ENCODE assay signal across 16 cellular contexts in the genomic region with DNA sequence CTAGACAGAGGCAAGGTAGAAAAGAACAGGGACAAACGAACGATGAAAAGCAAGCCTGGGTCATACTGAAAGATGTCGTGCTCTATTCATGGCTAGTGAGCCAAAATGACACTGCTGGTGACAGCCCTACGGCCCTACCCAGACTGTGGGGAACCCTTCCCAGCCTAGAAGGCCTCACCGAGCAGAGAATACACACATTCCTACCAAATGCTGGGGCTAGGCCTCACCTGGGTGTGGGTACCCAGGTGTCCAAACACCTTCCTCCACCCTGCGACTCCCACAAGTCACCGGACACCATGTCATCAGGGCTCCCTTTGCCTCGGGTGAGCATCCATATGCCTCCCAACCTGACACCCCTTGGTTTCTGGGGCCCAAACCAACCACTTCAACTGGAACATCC.
DNase-seq lines count a peak whose midpoint lies in the region; ATAC-seq and TF ChIP-seq lines count a peak whose summit lies in the region.
"Had no signal": no experiment of that assay in that cellular context is flagged by ENCODE, and none has a peak within 500 bp of the region (broad histone marks: within the 10 kb centered on the region; RNA-seq: fewer than 3 reads in every experiment).

No MANE protein-coding gene starts in this region.

- H3K36me3 ChIP-seq in RWPE2 (ENCODE audit: low read depth) (0 out of 2 replicates have a peak, but pooled peaks cover 9% of the 10 kb centered on the region), mesenchymal stem cell (ENCODE audit: control insufficient read depth in 1 of 2, insufficient read depth in 2 of 2, low read depth in 1 of 2, low read length in 2 of 2) (no peaks in the 10 kb centered on the region), stomach smooth muscle (ENCODE audit: control insufficient read depth in 2 of 2, insufficient read depth in 2 of 2, low read length in 2 of 2) (no peaks in the 10 kb centered on the region)
- H3K36me3 ChIP-seq: BLaER1 had no signal

- H3K9me3 Mint-ChIP-seq in MCF 10A (ENCODE audit: unreplicated experiment): peaks cover 17% of the 10 kb centered on the region
- no peaks in the 10 kb centered on the region for H3K9me3 Mint-ChIP-seq in H9
- H3K9me3 Mint-ChIP-seq in stimulated activated memory B cell treated with anti-CD40 and anti-IgM and Interleukin-4, amounts not matched to agents 10 μg/mL and 1 μg/mL and 100 μg/mL, for 72 hours: no peaks in the 10 kb centered on the region
- H3K9me3 Mint-ChIP-seq: activated B cell treated with CpG ODN at 0.5 μM for 24 hours had no signal

- no TSS peak for BruUV-seq in MCF 10A (replicated peaks; lab: Mats Ljungman, UMichigan)

- POLR2A ChIA-PET in MCF 10A (lab: Yijun Ruan, JAX): no interaction called here

- no peak overlapping the region for H4K91ac ChIP-seq in mesenchymal stem cell (ENCODE audit: low read length)
- H4K91ac ChIP-seq in H9 (ENCODE audit: insufficient read length, low read depth, low read length): no peak overlapping the region

- H3K23me2 ChIP-seq in H9 (ENCODE audit: insufficient read length, low read depth, low read length, poor library complexity, severe bottlenecking): no peaks in the 10 kb centered on the region

- H3K9me3 ChIP-seq in RWPE2 (ENCODE audit: severe bottlenecking) (no peaks in the 10 kb centered on the region), mesenchymal stem cell (ENCODE audit: control insufficient read depth, low read length) (no peaks in the 10 kb centered on the region), stomach smooth muscle (ENCODE audit: control insufficient read depth in 2 of 2, low read length in 2 of 2) (no peaks in the 10 kb centered on the region), H9 (ENCODE audit: control insufficient read depth, low read depth, low read length) (no peaks in the 10 kb centered on the region)
- H3K9me3 ChIP-seq: BLaER1 had no signal

- no peak overlapping the region for H3K56ac ChIP-seq in H9 (ENCODE audit: insufficient read length, low read depth, low read length)

- no peak overlapping the region for H2BK120ac ChIP-seq in mesenchymal stem cell (ENCODE audit: low read depth, low read length)
- H2BK120ac ChIP-seq in H9 (ENCODE audit: low read depth, low read length, poor library complexity, severe bottlenecking): no peak overlapping the region

- peaks cover 13% of the 10 kb centered on the region for H3K79me1 ChIP-seq in mesenchymal stem cell (replicated peaks; ENCODE audit: low read length, poor library complexity, severe bottlenecking)
- H3K79me1 ChIP-seq in H9 (ENCODE audit: insufficient read depth, low read depth, low read length, poor library complexity, severe bottlenecking): no peaks in the 10 kb centered on the region

- no peak overlapping the region for H3T11ph ChIP-seq in H9 (ENCODE audit: low read length)

- TF ChIP-seq CTCF in RWPE2 (IDR thresholded peaks at IDR 0.05; ENCODE audit: poor library complexity, severe bottlenecking) (no peak), MCF 10A (IDR thresholded peaks at IDR 0.05; ENCODE audit: unreplicated experiment) (no peak), H9 (conservative IDR thresholded peaks at IDR 0.05) (no peak)

- peak overlapping the region; percentile 59 for H3K4me3 Mint-ChIP-seq in MCF 10A (ENCODE audit: unreplicated experiment)
- no peak overlapping the region for H3K4me3 Mint-ChIP-seq in H9
- no peak overlapping the region for H3K4me3 Mint-ChIP-seq in stimulated activated memory B cell treated with anti-CD40 and anti-IgM and Interleukin-4, amounts not matched to agents 10 μg/mL and 1 μg/mL and 100 μg/mL, for 72 hours
- H3K4me3 Mint-ChIP-seq: activated B cell treated with CpG ODN at 0.5 μM for 24 hours; activated naive CD8-positive, alpha-beta T cell treated with anti-CD3 and anti-CD28 coated beads for 36 hours had no signal

- H3K4me1 Mint-ChIP-seq in MCF 10A (ENCODE audit: insufficient read depth, unreplicated experiment) (peaks cover 66% of the 10 kb centered on the region), H9 (peaks cover 5 to 12% of the 10 kb centered on the region in 2 experiments)
- H3K4me1 Mint-ChIP-seq in stimulated activated memory B cell treated with anti-CD40 and anti-IgM and Interleukin-4, amounts not matched to agents 10 μg/mL and 1 μg/mL and 100 μg/mL, for 72 hours: peaks cover 38% of the 10 kb centered on the region

- H4K20me1 ChIP-seq in H9 (ENCODE audit: control insufficient read depth, insufficient read depth, insufficient read length): no peaks in the 10 kb centered on the region
- H4K20me1 ChIP-seq: BLaER1 had no signal

- no peak overlapping the region for H3K9ac ChIP-seq in mesenchymal stem cell (ENCODE audit: low read length)
- H3K9ac ChIP-seq in stomach smooth muscle (ENCODE audit: low read length in 2 of 2): peak overlapping the region in 1 of 2 donors; percentile 21
- no peak overlapping the region for H3K9ac ChIP-seq in H9 (ENCODE audit: extremely low read depth, insufficient read length, low read length)
- H3K9ac ChIP-seq: BLaER1, GM23248 had no signal

- H3K14ac ChIP-seq in mesenchymal stem cell (ENCODE audit: low read length in 2 of 2) (no peak overlapping the region), H9 (ENCODE audit: insufficient read depth, low read length) (no peak overlapping the region)

- H3K27me3 ChIP-seq in RWPE2 (ENCODE audit: insufficient read depth, poor library complexity, severe bottlenecking): no peaks in the 10 kb centered on the region
- H3K27me3 ChIP-seq in mesenchymal stem cell (ENCODE audit: control insufficient read depth in 1 of 2, insufficient read depth in 1 of 2, low read length in 2 of 2): no peaks in the 10 kb centered on the region
- no peaks in the 10 kb centered on the region for H3K27me3 ChIP-seq in stomach smooth muscle (ENCODE audit: control insufficient read depth in 1 of 2, insufficient read depth in 2 of 2, low read length in 2 of 2)
- H3K27me3 ChIP-seq in H9 (ENCODE audit: insufficient read depth, low read length): no peaks in the 10 kb centered on the region
- H3K27me3 ChIP-seq: BLaER1 had no signal

- CTCF ChIA-PET in MCF 10A (lab: Yijun Ruan, JAX): no interaction called here

- no peak overlapping the region for H2BK5ac ChIP-seq in mesenchymal stem cell (ENCODE audit: low read depth, low read length, poor library complexity, severe bottlenecking)
- H2BK5ac ChIP-seq in H9 (ENCODE audit: insufficient read length, low read length): no peak overlapping the region

- ATAC-seq in RWPE2 (ENCODE audit: low read depth): no peak
- ATAC-seq in stimulated activated memory B cell treated with anti-CD40 and anti-IgM and Interleukin-4, amounts not matched to agents 10 μg/mL and 1 μg/mL and 100 μg/mL, for 72 hours: no peak
- ATAC-seq: Panc1 had no signal

- H3K18ac ChIP-seq in mesenchymal stem cell (ENCODE audit: low read depth in 1 of 2, low read length in 2 of 2): no peak overlapping the region
- H3K18ac ChIP-seq in H9 (ENCODE audit: insufficient read length, low read depth, low read length): no peak overlapping the region

- H3K23ac ChIP-seq in mesenchymal stem cell (ENCODE audit: low read length in 2 of 2) (peak overlapping the region in 1 of 2 experiments; percentile 74), H9 (ENCODE audit: insufficient read length, low read depth, low read length) (no peak overlapping the region)

- H4K8ac ChIP-seq in mesenchymal stem cell (ENCODE audit: low read length) (peak overlapping the region; percentile 31), H9 (replicated peaks; ENCODE audit: insufficient read length, low read depth, low read length) (no peak overlapping the region)

- H3K4me1 ChIP-seq in RWPE2 (ENCODE audit: insufficient read depth, poor library complexity, severe bottlenecking): peaks cover 48% of the 10 kb centered on the region
- peaks cover 4% of the 10 kb centered on the region for H3K4me1 ChIP-seq in mesenchymal stem cell (ENCODE audit: control insufficient read depth, insufficient read depth, low read depth, low read length)
- peaks cover 47% of the 10 kb centered on the region for H3K4me1 ChIP-seq in stomach smooth muscle (ENCODE audit: control insufficient read depth, insufficient read depth, low read length)
- H3K4me1 ChIP-seq in H9 (ENCODE audit: insufficient read depth, low read length): no peaks in the 10 kb centered on the region; the same call in 1 of the 2 replicates

- H3K27me3 Mint-ChIP-seq in MCF 10A (ENCODE audit: insufficient read depth, unreplicated experiment) (no peaks in the 10 kb centered on the region), H9 (ENCODE audit: low read depth) (no peaks in the 10 kb centered on the region)
- no peaks in the 10 kb centered on the region for H3K27me3 Mint-ChIP-seq in stimulated activated memory B cell treated with anti-CD40 and anti-IgM and Interleukin-4, amounts not matched to agents 10 μg/mL and 1 μg/mL and 100 μg/mL, for 72 hours
- H3K27me3 Mint-ChIP-seq: activated naive CD8-positive, alpha-beta T cell treated with anti-CD3 and anti-CD28 coated beads for 36 hours had no signal

- H3K4ac ChIP-seq in mesenchymal stem cell (ENCODE audit: low read depth in 1 of 2, low read length in 2 of 2): peak overlapping the region in 1 of 2 experiments; percentile 11
- H3K4ac ChIP-seq in H9 (ENCODE audit: low read depth, low read length): no peak overlapping the region

- H3K36me3 Mint-ChIP-seq in MCF 10A (ENCODE audit: insufficient read depth, unreplicated experiment) (peaks cover 6% of the 10 kb centered on the region), H9 (ENCODE audit: insufficient read depth in 1 of 3, low read depth in 3 of 3) (no peaks in the 10 kb centered on the region)
- peaks cover 13% of the 10 kb centered on the region for H3K36me3 Mint-ChIP-seq in stimulated activated memory B cell treated with anti-CD40 and anti-IgM and Interleukin-4, amounts not matched to agents 10 μg/mL and 1 μg/mL and 100 μg/mL, for 72 hours

- H2AK5ac ChIP-seq in mesenchymal stem cell (ENCODE audit: low read length, severe bottlenecking): no peak overlapping the region
- H2AK5ac ChIP-seq in H9 (ENCODE audit: insufficient read length, low read length): no peak overlapping the region

- H3K4me3 ChIP-seq in RWPE2 (ENCODE audit: severe bottlenecking) (no peak overlapping the region), mesenchymal stem cell (ENCODE audit: insufficient read depth in 1 of 2, low read depth in 1 of 2, low read length in 2 of 2) (no peak overlapping the region), stomach smooth muscle (ENCODE audit: low read length in 2 of 2) (peak overlapping the region in 1 of 2 donors; percentile 63)
- H3K4me3 ChIP-seq: BLaER1, GM23248 had no signal

- 97% methylated on average over 8 of the region's 8 CpGs for WGBS in mesenchymal stem cell
- no CpG with 5 or more reads among the region's 8 CpGs for WGBS in H9 (ENCODE audit: extremely low coverage, insufficient read length, low lambda C conversion rate)

- DNase-seq in RWPE2 (ENCODE audit: low spot score): no peak
- DNase-seq in MCF 10A (ENCODE audit: unreplicated experiment): no peak
- no peak for DNase-seq in mesenchymal stem cell
- no peak for DNase-seq in H9
- no peak for DNase-seq in NCI-H1930 (lab: John Stamatoyannopoulos, UW)
- DNase-seq: activated B cell treated with CpG ODN at 0.5 μM for 24 hours; activated CD8-positive, alpha-beta memory T cell treated with anti-CD3 and anti-CD28 coated beads, Interleukin-2, amount 50 U/mL, for 4 hours; activated naive CD8-positive, alpha-beta T cell treated with anti-CD3 and anti-CD28 coated beads for 36 hours; MM.1S; NCI-H748 treated with DMSO at 0.1 percent for 48 hours; stimulated activated CD4-positive, alpha-beta T cell treated with anti-CD3 and anti-CD28 coated beads, Interleukin-2, amount 100 ng/mL, for 24 hours had no signal

- intact Hi-C loops in MCF 10A (cut with micrococcal nuclease): no loop called here

- H2BK12ac ChIP-seq in mesenchymal stem cell (ENCODE audit: low read length in 2 of 2) (peak overlapping the region in 1 of 2 experiments; percentile 75), H9 (ENCODE audit: insufficient read length, low read depth, low read length) (no peak overlapping the region)

- H3K27ac ChIP-seq in RWPE2 (ENCODE audit: poor library complexity, severe bottlenecking): peak overlapping the region; percentile 76
- no peak overlapping the region for H3K27ac ChIP-seq in mesenchymal stem cell (ENCODE audit: low read length, poor library complexity, severe bottlenecking)
- H3K27ac ChIP-seq in stomach smooth muscle (ENCODE audit: low read length): peak overlapping the region; percentile 78
- H3K27ac ChIP-seq in H9 (ENCODE audit: insufficient read length, low read depth, low read length): no peak overlapping the region
- H3K27ac ChIP-seq: BLaER1, GM23248 had no signal

- no peaks in the 10 kb centered on the region for H3K79me2 ChIP-seq in H9 (ENCODE audit: insufficient read depth, low read length)

- H3K4me2 ChIP-seq in mesenchymal stem cell (ENCODE audit: low read length, poor library complexity, severe bottlenecking) (no peak overlapping the region), H9 (ENCODE audit: insufficient read depth, insufficient read length, low read length) (no peak overlapping the region)

- H4K5ac ChIP-seq in H9 (ENCODE audit: insufficient read length, low read depth, low read length): no peak overlapping the region

- H2BK15ac ChIP-seq in mesenchymal stem cell (ENCODE audit: low read depth, poor library complexity, severe bottlenecking): peak overlapping the region; percentile 55
- H2BK15ac ChIP-seq in H9 (ENCODE audit: low read depth, low read length): no peak overlapping the region

- H2AFZ ChIP-seq in mesenchymal stem cell (ENCODE audit: low read depth, low read length) (no peak overlapping the region), H9 (ENCODE audit: low read length) (no peak overlapping the region)

- H3K27ac Mint-ChIP-seq in MCF 10A (ENCODE audit: low read depth, unreplicated experiment) (peak overlapping the region; percentile 66), H9 (no peak overlapping the region; a peak in 1 of 7 replicates)
- no peak overlapping the region for H3K27ac Mint-ChIP-seq in stimulated activated memory B cell treated with anti-CD40 and anti-IgM and Interleukin-4, amounts not matched to agents 10 μg/mL and 1 μg/mL and 100 μg/mL, for 72 hours
- H3K27ac Mint-ChIP-seq: activated B cell treated with CpG ODN at 0.5 μM for 24 hours had no signal

- H2BK20ac ChIP-seq in H9 (ENCODE audit: low read depth, low read length, poor library complexity, severe bottlenecking): no peak overlapping the region

Comparison
In these comparisons a context has a peak if more than half of its experiments do, and no peak if none do; other contexts are left out.
1. H3K27ac ChIP-seq: peak in RWPE2 (single experiment) and stomach smooth muscle (single experiment); none in mesenchymal stem cell (single experiment) and H9 (single experiment).